Comparison of ENCODE assay signal across 2 cellular contexts in genomic region chr19:51421229-51422052, GRCh38.
TF ChIP-seq lines count a peak whose summit lies in the region.

No MANE protein-coding gene starts in this region.

TF ChIP-seq in HCT116, 20 proteins besides CTCF, POLR2A, EP300 and RAD21:
- TF ChIP-seq SIN3A (IDR thresholded peaks at IDR 0.05; ENCODE audit: low read depth) (no peak), EGR1 (IDR thresholded peaks at IDR 0.05; ENCODE audit: low read depth) (no peak), FOSL1 (IDR thresholded peaks at IDR 0.05; ENCODE audit: low read depth) (no peak), EZH2phosphoT487 (IDR thresholded peaks at IDR 0.05; ENCODE audit: borderline replicate concordance) (no peak), REST (IDR thresholded peaks at IDR 0.05; ENCODE audit: low read depth) (no peak), SRF (IDR thresholded peaks at IDR 0.05; ENCODE audit: low read depth) (no peak), TCF7L2 (IDR thresholded peaks at IDR 0.05; ENCODE audit: borderline replicate concordance, extremely low read depth, insufficient read depth, insufficient read length) (no peak), CBX3 (IDR thresholded peaks at IDR 0.05; ENCODE audit: low read depth) (no peak)

TF ChIP-seq in K562, 482 proteins besides CTCF, POLR2A, EP300 and RAD21 (continues in another document):
- TF ChIP-seq KAT2B (IDR thresholded peaks at IDR 0.05; ENCODE audit: low read depth, low read length) (no peak), ASH1L (IDR thresholded peaks at IDR 0.05; ENCODE audit: borderline replicate concordance, low read depth, partially characterized antibody) (no peak), EGR1 (conservative IDR thresholded peaks at IDR 0.05) (peak; percentile 65), TAL1 (IDR thresholded peaks at IDR 0.05) (no peak), ZNF23 (CRISPR knock-in tag; IDR thresholded peaks at IDR 0.05) (no peak), ETV1 (tag; conservative IDR thresholded peaks at IDR 0.05; ENCODE audit: low read depth) (no peak), GATAD2A (IDR thresholded peaks at IDR 0.05) (no peak), RBFOX2 (IDR thresholded peaks at IDR 0.05; ENCODE audit: low read depth, low read length) (0 out of 2 replicates have a peak, but pooled peaks have one; percentile 20), MAFK (IDR thresholded peaks at IDR 0.05; ENCODE audit: low read length) (0 out of 2 replicates have a peak, but pooled peaks have one; percentile 14), ZC3H4 (CRISPR knock-in tag; IDR thresholded peaks at IDR 0.05; ENCODE audit: borderline replicate concordance) (no peak), MNT (conservative IDR thresholded peaks at IDR 0.05) (no peak), ZNF318 (IDR thresholded peaks at IDR 0.05; ENCODE audit: borderline replicate concordance in 1 of 2, low read depth in 1 of 2) (no peak), CREB5 (CRISPR knock-in tag; IDR thresholded peaks at IDR 0.05) (no peak), TSC22D4 (tag; IDR thresholded peaks at IDR 0.05) (no peak), DACH1 (IDR thresholded peaks at IDR 0.05; ENCODE audit: partially characterized antibody) (no peak), HLTF (IDR thresholded peaks at IDR 0.05) (no peak), ZNF398 (CRISPR knock-in tag; IDR thresholded peaks at IDR 0.05) (no peak), HMG20A (CRISPR knock-in tag; conservative IDR thresholded peaks at IDR 0.05) (no peak), NRF1 (conservative IDR thresholded peaks at IDR 0.05 in 1 of 2, IDR thresholded peaks at IDR 0.05 in 1 of 2) (no peak), KDM5B (IDR thresholded peaks at IDR 0.05; ENCODE audit: insufficient replicate concordance, low read depth, low read length) (no peak), ZNF584 (CRISPR knock-in tag; IDR thresholded peaks at IDR 0.05; ENCODE audit: low read depth) (no peak), ZEB2 (IDR thresholded peaks at IDR 0.05) (no peak), CHAMP1 (IDR thresholded peaks at IDR 0.05) (no peak), KAT8 (IDR thresholded peaks at IDR 0.05; ENCODE audit: low read depth) (no peak), TRIM24 (IDR thresholded peaks at IDR 0.05) (no peak), ZKSCAN3 (CRISPR knock-in tag; IDR thresholded peaks at IDR 0.05) (no peak), ZNF589 (CRISPR knock-in tag; IDR thresholded peaks at IDR 0.05; ENCODE audit: low read depth) (no peak), PTTG1 (tag; IDR thresholded peaks at IDR 0.05; ENCODE audit: low read depth) (no peak), PCBP1 (IDR thresholded peaks at IDR 0.05; ENCODE audit: low read depth, low read length, poor library complexity, severe bottlenecking) (peak; percentile 60), CREM (IDR thresholded peaks at IDR 0.05; ENCODE audit: low read depth) (no peak), ZNF146 (CRISPR knock-in tag; IDR thresholded peaks at IDR 0.05; ENCODE audit: unreplicated experiment) (no peak), ZNF586 (CRISPR knock-in tag; conservative IDR thresholded peaks at IDR 0.05) (no peak), SPI1 (IDR thresholded peaks at IDR 0.05; ENCODE audit: borderline replicate concordance, low read depth, low read length) (peak; percentile 44), MXD1 (CRISPR knock-in tag; IDR thresholded peaks at IDR 0.05; ENCODE audit: borderline replicate concordance, poor library complexity, severe bottlenecking) (no peak), ZBTB43 (CRISPR knock-in tag; IDR thresholded peaks at IDR 0.05) (no peak), POLR2G (IDR thresholded peaks at IDR 0.05; ENCODE audit: low read depth, low read length) (peak; percentile 38)
